1 cellular context compared by ENCODE assay signal in genomic region chr17:81867952-81868673, GRCh38.
TF ChIP-seq lines count a peak whose summit lies in the region.

No MANE protein-coding gene starts in this region.

TF ChIP-seq in HepG2, 621 proteins besides CTCF, POLR2A, EP300 and RAD21 (continued from another document and continues in another):
- TF ChIP-seq, protein P1, sequence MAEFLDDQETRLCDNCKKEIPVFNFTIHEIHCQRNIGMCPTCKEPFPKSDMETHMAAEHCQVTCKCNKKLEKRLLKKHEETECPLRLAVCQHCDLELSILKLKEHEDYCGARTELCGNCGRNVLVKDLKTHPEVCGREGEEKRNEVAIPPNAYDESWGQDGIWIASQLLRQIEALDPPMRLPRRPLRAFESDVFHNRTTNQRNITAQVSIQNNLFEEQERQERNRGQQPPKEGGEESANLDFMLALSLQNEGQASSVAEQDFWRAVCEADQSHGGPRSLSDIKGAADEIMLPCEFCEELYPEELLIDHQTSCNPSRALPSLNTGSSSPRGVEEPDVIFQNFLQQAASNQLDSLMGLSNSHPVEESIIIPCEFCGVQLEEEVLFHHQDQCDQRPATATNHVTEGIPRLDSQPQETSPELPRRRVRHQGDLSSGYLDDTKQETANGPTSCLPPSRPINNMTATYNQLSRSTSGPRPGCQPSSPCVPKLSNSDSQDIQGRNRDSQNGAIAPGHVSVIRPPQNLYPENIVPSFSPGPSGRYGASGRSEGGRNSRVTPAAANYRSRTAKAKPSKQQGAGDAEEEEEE (CRISPR knock-in tag; IDR thresholded peaks at IDR 0.05; ENCODE audit: borderline replicate concordance): no peak
- peak; percentile 41; the same call in 1 of the 2 replicates for TF ChIP-seq MYNN (CRISPR knock-in tag; IDR thresholded peaks at IDR 0.05; ENCODE audit: low read depth)
- TF ChIP-seq, protein P2, sequence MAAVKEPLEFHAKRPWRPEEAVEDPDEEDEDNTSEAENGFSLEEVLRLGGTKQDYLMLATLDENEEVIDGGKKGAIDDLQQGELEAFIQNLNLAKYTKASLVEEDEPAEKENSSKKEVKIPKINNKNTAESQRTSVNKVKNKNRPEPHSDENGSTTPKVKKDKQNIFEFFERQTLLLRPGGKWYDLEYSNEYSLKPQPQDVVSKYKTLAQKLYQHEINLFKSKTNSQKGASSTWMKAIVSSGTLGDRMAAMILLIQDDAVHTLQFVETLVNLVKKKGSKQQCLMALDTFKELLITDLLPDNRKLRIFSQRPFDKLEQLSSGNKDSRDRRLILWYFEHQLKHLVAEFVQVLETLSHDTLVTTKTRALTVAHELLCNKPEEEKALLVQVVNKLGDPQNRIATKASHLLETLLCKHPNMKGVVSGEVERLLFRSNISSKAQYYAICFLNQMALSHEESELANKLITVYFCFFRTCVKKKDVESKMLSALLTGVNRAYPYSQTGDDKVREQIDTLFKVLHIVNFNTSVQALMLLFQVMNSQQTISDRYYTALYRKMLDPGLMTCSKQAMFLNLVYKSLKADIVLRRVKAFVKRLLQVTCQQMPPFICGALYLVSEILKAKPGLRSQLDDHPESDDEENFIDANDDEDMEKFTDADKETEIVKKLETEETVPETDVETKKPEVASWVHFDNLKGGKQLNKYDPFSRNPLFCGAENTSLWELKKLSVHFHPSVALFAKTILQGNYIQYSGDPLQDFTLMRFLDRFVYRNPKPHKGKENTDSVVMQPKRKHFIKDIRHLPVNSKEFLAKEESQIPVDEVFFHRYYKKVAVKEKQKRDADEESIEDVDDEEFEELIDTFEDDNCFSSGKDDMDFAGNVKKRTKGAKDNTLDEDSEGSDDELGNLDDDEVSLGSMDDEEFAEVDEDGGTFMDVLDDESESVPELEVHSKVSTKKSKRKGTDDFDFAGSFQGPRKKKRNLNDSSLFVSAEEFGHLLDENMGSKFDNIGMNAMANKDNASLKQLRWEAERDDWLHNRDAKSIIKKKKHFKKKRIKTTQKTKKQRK (IDR thresholded peaks at IDR 0.05; ENCODE audit: low read length): no peak
- peak; percentile 98 for TF ChIP-seq ZC3H13 (CRISPR knock-in tag; IDR thresholded peaks at IDR 0.05)
- TF ChIP-seq, protein P3, sequence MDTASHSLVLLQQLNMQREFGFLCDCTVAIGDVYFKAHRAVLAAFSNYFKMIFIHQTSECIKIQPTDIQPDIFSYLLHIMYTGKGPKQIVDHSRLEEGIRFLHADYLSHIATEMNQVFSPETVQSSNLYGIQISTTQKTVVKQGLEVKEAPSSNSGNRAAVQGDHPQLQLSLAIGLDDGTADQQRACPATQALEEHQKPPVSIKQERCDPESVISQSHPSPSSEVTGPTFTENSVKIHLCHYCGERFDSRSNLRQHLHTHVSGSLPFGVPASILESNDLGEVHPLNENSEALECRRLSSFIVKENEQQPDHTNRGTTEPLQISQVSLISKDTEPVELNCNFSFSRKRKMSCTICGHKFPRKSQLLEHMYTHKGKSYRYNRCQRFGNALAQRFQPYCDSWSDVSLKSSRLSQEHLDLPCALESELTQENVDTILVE (CRISPR knock-in tag; IDR thresholded peaks at IDR 0.05): no peak
- TF ChIP-seq, protein P4, sequence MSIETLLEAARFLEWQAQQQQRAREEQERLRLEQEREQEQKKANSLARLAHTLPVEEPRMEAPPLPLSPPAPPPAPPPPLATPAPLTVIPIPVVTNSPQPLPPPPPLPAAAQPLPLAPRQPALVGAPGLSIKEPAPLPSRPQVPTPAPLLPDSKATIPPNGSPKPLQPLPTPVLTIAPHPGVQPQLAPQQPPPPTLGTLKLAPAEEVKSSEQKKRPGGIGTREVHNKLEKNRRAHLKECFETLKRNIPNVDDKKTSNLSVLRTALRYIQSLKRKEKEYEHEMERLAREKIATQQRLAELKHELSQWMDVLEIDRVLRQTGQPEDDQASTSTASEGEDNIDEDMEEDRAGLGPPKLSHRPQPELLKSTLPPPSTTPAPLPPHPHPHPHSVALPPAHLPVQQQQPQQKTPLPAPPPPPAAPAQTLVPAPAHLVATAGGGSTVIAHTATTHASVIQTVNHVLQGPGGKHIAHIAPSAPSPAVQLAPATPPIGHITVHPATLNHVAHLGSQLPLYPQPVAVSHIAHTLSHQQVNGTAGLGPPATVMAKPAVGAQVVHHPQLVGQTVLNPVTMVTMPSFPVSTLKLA (IDR thresholded peaks at IDR 0.05): no peak
- TF ChIP-seq PAF1 (CRISPR knock-in tag; IDR thresholded peaks at IDR 0.05): peak; percentile 91; the same call in 1 of the 2 replicates
- TF ChIP-seq, protein P5, sequence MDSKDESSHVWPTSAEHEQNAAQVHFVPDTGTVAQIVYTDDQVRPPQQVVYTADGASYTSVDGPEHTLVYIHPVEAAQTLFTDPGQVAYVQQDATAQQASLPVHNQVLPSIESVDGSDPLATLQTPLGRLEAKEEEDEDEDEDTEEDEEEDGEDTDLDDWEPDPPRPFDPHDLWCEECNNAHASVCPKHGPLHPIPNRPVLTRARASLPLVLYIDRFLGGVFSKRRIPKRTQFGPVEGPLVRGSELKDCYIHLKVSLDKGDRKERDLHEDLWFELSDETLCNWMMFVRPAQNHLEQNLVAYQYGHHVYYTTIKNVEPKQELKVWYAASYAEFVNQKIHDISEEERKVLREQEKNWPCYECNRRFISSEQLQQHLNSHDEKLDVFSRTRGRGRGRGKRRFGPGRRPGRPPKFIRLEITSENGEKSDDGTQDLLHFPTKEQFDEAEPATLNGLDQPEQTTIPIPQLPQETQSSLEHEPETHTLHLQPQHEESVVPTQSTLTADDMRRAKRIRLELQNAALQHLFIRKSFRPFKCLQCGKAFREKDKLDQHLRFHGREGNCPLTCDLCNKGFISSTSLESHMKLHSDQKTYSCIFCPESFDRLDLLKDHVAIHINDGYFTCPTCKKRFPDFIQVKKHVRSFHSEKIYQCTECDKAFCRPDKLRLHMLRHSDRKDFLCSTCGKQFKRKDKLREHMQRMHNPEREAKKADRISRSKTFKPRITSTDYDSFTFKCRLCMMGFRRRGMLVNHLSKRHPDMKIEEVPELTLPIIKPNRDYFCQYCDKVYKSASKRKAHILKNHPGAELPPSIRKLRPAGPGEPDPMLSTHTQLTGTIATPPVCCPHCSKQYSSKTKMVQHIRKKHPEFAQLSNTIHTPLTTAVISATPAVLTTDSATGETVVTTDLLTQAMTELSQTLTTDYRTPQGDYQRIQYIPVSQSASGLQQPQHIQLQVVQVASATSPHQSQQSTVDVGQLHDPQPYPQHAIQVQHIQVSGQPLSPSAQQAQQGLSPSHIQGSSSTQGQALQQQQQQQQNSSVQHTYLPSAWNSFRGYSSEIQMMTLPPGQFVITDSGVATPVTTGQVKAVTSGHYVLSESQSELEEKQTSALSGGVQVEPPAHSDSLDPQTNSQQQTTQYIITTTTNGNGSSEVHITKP (CRISPR knock-in tag; IDR thresholded peaks at IDR 0.05; ENCODE audit: low read depth): no peak
- peak; percentile 35; the same call in 1 of the 2 replicates for TF ChIP-seq BORCS8-MEF2B (CRISPR knock-in tag; IDR thresholded peaks at IDR 0.05)
- no peak for TF ChIP-seq ZNF30 (CRISPR knock-in tag; IDR thresholded peaks at IDR 0.05)
- no peak for TF ChIP-seq SP1 (IDR thresholded peaks at IDR 0.05)
- 0 out of 2 replicates have a peak, but pooled peaks have one; percentile 15 for TF ChIP-seq SP1 (CRISPR knock-in tag; IDR thresholded peaks at IDR 0.05)
- TF ChIP-seq POGK (CRISPR knock-in tag; conservative IDR thresholded peaks at IDR 0.05): peak; percentile 19; the same call in 1 of the 2 replicates
- 0 out of 2 replicates have a peak, but pooled peaks have one; percentile 9 for TF ChIP-seq ETV6 (CRISPR knock-in tag; conservative IDR thresholded peaks at IDR 0.05)
- TF ChIP-seq, protein P6, sequence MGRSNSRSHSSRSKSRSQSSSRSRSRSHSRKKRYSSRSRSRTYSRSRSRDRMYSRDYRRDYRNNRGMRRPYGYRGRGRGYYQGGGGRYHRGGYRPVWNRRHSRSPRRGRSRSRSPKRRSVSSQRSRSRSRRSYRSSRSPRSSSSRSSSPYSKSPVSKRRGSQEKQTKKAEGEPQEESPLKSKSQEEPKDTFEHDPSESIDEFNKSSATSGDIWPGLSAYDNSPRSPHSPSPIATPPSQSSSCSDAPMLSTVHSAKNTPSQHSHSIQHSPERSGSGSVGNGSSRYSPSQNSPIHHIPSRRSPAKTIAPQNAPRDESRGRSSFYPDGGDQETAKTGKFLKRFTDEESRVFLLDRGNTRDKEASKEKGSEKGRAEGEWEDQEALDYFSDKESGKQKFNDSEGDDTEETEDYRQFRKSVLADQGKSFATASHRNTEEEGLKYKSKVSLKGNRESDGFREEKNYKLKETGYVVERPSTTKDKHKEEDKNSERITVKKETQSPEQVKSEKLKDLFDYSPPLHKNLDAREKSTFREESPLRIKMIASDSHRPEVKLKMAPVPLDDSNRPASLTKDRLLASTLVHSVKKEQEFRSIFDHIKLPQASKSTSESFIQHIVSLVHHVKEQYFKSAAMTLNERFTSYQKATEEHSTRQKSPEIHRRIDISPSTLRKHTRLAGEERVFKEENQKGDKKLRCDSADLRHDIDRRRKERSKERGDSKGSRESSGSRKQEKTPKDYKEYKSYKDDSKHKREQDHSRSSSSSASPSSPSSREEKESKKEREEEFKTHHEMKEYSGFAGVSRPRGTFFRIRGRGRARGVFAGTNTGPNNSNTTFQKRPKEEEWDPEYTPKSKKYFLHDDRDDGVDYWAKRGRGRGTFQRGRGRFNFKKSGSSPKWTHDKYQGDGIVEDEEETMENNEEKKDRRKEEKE (IDR thresholded peaks at IDR 0.05): no peak
- TF ChIP-seq ZNF687 (CRISPR knock-in tag; IDR thresholded peaks at IDR 0.05): peak; percentile 30; the same call in 1 of the 2 replicates
- TF ChIP-seq ZNF235 (CRISPR knock-in tag; IDR thresholded peaks at IDR 0.05; ENCODE audit: borderline replicate concordance): no peak
- TF ChIP-seq ZNF724P (CRISPR knock-in tag; IDR thresholded peaks at IDR 0.05; ENCODE audit: borderline replicate concordance): peak; percentile 36; the same call in 1 of the 2 replicates
- TF ChIP-seq, protein P7, sequence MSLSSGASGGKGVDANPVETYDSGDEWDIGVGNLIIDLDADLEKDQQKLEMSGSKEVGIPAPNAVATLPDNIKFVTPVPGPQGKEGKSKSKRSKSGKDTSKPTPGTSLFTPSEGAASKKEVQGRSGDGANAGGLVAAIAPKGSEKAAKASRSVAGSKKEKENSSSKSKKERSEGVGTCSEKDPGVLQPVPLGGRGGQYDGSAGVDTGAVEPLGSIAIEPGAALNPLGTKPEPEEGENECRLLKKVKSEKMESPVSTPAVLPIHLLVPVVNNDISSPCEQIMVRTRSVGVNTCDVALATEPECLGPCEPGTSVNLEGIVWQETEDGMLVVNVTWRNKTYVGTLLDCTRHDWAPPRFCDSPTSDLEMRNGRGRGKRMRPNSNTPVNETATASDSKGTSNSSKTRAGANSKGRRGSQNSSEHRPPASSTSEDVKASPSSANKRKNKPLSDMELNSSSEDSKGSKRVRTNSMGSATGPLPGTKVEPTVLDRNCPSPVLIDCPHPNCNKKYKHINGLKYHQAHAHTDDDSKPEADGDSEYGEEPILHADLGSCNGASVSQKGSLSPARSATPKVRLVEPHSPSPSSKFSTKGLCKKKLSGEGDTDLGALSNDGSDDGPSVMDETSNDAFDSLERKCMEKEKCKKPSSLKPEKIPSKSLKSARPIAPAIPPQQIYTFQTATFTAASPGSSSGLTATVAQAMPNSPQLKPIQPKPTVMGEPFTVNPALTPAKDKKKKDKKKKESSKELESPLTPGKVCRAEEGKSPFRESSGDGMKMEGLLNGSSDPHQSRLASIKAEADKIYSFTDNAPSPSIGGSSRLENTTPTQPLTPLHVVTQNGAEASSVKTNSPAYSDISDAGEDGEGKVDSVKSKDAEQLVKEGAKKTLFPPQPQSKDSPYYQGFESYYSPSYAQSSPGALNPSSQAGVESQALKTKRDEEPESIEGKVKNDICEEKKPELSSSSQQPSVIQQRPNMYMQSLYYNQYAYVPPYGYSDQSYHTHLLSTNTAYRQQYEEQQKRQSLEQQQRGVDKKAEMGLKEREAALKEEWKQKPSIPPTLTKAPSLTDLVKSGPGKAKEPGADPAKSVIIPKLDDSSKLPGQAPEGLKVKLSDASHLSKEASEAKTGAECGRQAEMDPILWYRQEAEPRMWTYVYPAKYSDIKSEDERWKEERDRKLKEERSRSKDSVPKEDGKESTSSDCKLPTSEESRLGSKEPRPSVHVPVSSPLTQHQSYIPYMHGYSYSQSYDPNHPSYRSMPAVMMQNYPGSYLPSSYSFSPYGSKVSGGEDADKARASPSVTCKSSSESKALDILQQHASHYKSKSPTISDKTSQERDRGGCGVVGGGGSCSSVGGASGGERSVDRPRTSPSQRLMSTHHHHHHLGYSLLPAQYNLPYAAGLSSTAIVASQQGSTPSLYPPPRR (CRISPR knock-in tag; IDR thresholded peaks at IDR 0.05; ENCODE audit: borderline replicate concordance): no peak
